Comparison of ENCODE assay signal across 1 cellular context in the genomic region with DNA sequence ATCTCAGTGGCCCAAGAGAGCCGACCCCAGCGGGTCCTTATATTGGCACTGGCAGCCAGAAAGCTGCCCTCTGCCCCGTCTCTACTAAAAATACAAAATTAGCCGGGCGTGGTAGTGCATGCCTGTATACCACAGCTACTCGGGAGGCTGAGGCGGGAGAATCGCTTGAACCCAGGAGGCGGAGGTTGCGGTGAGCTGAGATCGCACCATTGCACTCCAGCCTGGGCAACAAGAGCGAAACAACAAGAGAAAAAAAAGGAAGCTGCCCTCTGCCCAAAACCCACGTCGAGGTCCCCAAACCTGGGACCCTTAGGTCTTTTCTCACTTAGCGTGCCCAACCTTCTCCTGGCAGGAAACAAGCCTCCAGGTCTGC.
TF ChIP-seq lines count a peak whose summit lies in the region.

No MANE protein-coding gene starts in this region.

TF ChIP-seq in K562, 482 proteins besides CTCF, POLR2A, EP300 and RAD21:
- TF ChIP-seq, protein P1, sequence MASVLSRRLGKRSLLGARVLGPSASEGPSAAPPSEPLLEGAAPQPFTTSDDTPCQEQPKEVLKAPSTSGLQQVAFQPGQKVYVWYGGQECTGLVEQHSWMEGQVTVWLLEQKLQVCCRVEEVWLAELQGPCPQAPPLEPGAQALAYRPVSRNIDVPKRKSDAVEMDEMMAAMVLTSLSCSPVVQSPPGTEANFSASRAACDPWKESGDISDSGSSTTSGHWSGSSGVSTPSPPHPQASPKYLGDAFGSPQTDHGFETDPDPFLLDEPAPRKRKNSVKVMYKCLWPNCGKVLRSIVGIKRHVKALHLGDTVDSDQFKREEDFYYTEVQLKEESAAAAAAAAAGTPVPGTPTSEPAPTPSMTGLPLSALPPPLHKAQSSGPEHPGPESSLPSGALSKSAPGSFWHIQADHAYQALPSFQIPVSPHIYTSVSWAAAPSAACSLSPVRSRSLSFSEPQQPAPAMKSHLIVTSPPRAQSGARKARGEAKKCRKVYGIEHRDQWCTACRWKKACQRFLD (CRISPR knock-in tag; IDR thresholded peaks at IDR 0.05) = 0 out of 2 replicates have a peak, but pooled peaks have one; percentile 35
